Comparison of ENCODE assay signal across 12 cellular contexts in the genomic region with DNA sequence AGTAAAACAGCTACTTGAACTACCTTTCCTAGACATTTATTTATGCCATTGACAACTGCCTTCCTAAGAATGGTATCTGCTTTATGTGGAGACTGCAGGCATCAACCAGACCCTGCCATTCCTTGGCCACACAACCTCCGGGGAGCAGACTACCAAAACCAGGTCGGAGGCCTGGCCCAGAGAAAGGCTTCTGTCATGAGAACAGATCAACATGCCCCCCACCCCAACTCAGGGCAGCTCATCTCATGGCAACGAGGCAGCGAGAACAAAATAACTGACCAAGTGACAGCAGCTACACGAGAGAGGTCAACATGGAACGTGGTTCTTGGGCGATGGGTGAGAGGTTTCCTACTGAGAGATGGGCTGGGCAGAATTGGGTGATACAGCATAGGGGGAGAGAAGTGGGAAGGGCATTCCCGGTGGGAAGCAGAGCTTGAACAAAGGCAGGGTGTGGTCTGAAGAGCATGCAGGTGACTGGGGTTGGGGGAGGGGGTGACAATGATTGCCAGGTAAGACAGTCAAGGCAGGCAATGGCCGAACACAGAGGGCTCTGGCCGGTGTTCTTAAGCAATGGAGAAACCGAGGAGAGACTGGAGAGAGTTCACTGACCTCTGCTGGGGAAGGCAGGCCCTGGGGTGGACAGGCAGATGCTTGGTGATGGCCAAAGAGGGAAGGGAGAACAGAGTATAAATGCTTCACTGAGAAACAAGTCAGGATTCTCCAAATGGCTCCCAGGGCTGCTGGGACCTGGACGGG. TPM values are rescaled to one million over a fixed set of nuclear protein-coding genes. Genes with fewer than 3 reads are reported as not detected.
DNase-seq lines count a peak whose midpoint lies in the region; ATAC-seq and TF ChIP-seq lines count a peak whose summit lies in the region.
"Had no signal": no experiment of that assay in that cellular context is flagged by ENCODE, and none has a peak within 500 bp of the region (broad histone marks: within the 10 kb centered on the region; RNA-seq: fewer than 3 reads in every experiment).

No MANE protein-coding gene starts in this region.

- H3K27me3 Mint-ChIP-seq in CD4-positive, alpha-beta memory T cell: no peaks in the 10 kb centered on the region
- H3K27me3 Mint-ChIP-seq in activated B cell treated with CpG ODN at 0.5 μM for 24 hours (no peaks in the 10 kb centered on the region), neural crest cell (ENCODE audit: low read depth) (no peaks in the 10 kb centered on the region)

- peak overlapping the region in 5 of 7 donors; percentile 8 to 68 (median 58) for H3K27ac Mint-ChIP-seq in CD4-positive, alpha-beta memory T cell
- H3K27ac Mint-ChIP-seq in activated B cell treated with CpG ODN at 0.5 μM for 24 hours: peak overlapping the region; percentile 88
- peak overlapping the region; percentile 44 for H3K27ac Mint-ChIP-seq in neural crest cell (ENCODE audit: unreplicated experiment)

- H3K4me1 ChIP-seq in CD4-positive, alpha-beta memory T cell (ENCODE audit: insufficient read depth, low read length): peaks cover 38% of the 10 kb centered on the region

- POLR2A ChIA-PET in CD4-positive, alpha-beta memory T cell (lab: Charles Lee; ENCODE audit: partially characterized antibody): interaction anchor here (1.0 kb wide), 1 partner anchor 37 kb away, joined by 3 read pairs; a partner anchor contains a TSS
- POLR2A ChIA-PET in activated B cell treated with CpG ODN at 0.5 μM for 24 hours (lab: Charles Lee): no interaction called here

- ATAC-seq in activated B cell treated with CpG ODN at 0.5 μM for 24 hours (ENCODE audit: low read depth): no peak
- no peak for ATAC-seq in left cardiac atrium
- no peak for ATAC-seq in HG02759 (IDR thresholded peaks at IDR 0.05; ENCODE audit: unreplicated experiment)
- ATAC-seq: SK-N-SH treated with all-trans-retinoic acid at 6 μM for 48 hours had no signal

- peak overlapping the region in 1 of 8 donors; percentile 20 for H3K4me3 Mint-ChIP-seq in CD4-positive, alpha-beta memory T cell
- H3K4me3 Mint-ChIP-seq in activated B cell treated with CpG ODN at 0.5 μM for 24 hours (no peak overlapping the region), neural crest cell (no peak overlapping the region)

- no peak overlapping the region for H3K4me3 ChIP-seq in CD4-positive, alpha-beta memory T cell (ENCODE audit: low read length in 2 of 2)
- H3K4me3 ChIP-seq: BLaER1 treated with 17β-estradiol and CSF1 and Interleukin-3, amounts not matched to agents 10 nM and 100 nM had no signal

- in situ Hi-C loops in ACHN (cut with HindIII; ENCODE audit: low pct_ligation_motif_present, low pct_unique_long_range_greater_than_20kb, low sequenced_read_pairs): no loop called here

- peaks cover 0 to 2% (median 0%) of the 10 kb centered on the region in 8 donors for H3K9me3 Mint-ChIP-seq in CD4-positive, alpha-beta memory T cell
- H3K9me3 Mint-ChIP-seq in activated B cell treated with CpG ODN at 0.5 μM for 24 hours (no peaks in the 10 kb centered on the region), neural crest cell (no peaks in the 10 kb centered on the region)

- CTCF ChIA-PET in CD4-positive, alpha-beta memory T cell (lab: Charles Lee; ENCODE audit: partially characterized antibody): interaction anchor here (0.7 kb wide), 1 partner anchor 381 kb away, joined by 3 read pairs; no protein-coding TSS in a partner anchor
- CTCF ChIA-PET in activated B cell treated with CpG ODN at 0.5 μM for 24 hours (lab: Charles Lee): no interaction called here

- intact Hi-C loops in CD4-positive, alpha-beta memory T cell (cut with micrococcal nuclease): no loop called here
- intact Hi-C loops in activated B cell treated with CpG ODN at 0.5 μM for 24 hours (cut with micrococcal nuclease): no loop called here
- intact Hi-C loops in left cardiac atrium (cut with DNase I): no loop called here

- peaks cover 49 to 71% (median 61%) of the 10 kb centered on the region in 4 donors for H3K4me1 Mint-ChIP-seq in CD4-positive, alpha-beta memory T cell
- H3K4me1 Mint-ChIP-seq in activated B cell treated with CpG ODN at 0.5 μM for 24 hours (peaks cover 95% of the 10 kb centered on the region), neural crest cell (peaks cover 15% of the 10 kb centered on the region)

- no peaks in the 10 kb centered on the region for H3K27me3 ChIP-seq in CD4-positive, alpha-beta memory T cell (ENCODE audit: insufficient read depth, low read length)
- H3K27me3 ChIP-seq: BLaER1 treated with 17β-estradiol and CSF1 and Interleukin-3, amounts not matched to agents 10 nM and 100 nM had no signal

- H3K36me3 ChIP-seq in CD4-positive, alpha-beta memory T cell (ENCODE audit: insufficient read depth, low read length): peaks cover 29% of the 10 kb centered on the region

- H3K36me3 Mint-ChIP-seq in CD4-positive, alpha-beta memory T cell: peaks cover 21 to 46% of the 10 kb centered on the region in 2 donors
- H3K36me3 Mint-ChIP-seq in activated B cell treated with CpG ODN at 0.5 μM for 24 hours (ENCODE audit: low read depth) (peaks cover 75% of the 10 kb centered on the region), neural crest cell (ENCODE audit: low read depth) (peaks cover 8% of the 10 kb centered on the region)

- TF ChIP-seq CTCF in activated B cell treated with CpG ODN at 0.5 μM for 24 hours (IDR thresholded peaks at IDR 0.05): no peak
- no peak for TF ChIP-seq CTCF in neural crest cell (conservative IDR thresholded peaks at IDR 0.05)

- H3K9me3 ChIP-seq in CD4-positive, alpha-beta memory T cell (ENCODE audit: control insufficient read depth in 1 of 2, low read length in 2 of 2): no peaks in the 10 kb centered on the region

- H3K27ac ChIP-seq in CD4-positive, alpha-beta memory T cell (ENCODE audit: low read depth, low read length): no peak overlapping the region
- H3K27ac ChIP-seq: BLaER1 treated with 17β-estradiol and CSF1 and Interleukin-3, amounts not matched to agents 10 nM and 100 nM had no signal

- DNase-seq in CD4-positive, alpha-beta memory T cell: no peak
- DNase-seq in activated B cell treated with CpG ODN at 0.5 μM for 24 hours (no peak), left cardiac atrium (peak; percentile 16), neural crest cell (ENCODE audit: low read depth, low spot score) (no peak), ACHN (no peak), NCI-H2029 treated with DMSO at 0.1 percent for 48 hours (lab: John Stamatoyannopoulos, UW) (no peak)
- no peak for DNase-seq in activated effector memory CD4-positive, alpha-beta T cell treated with Interleukin-2 at 50 U/mL for 16 hours
- DNase-seq: H7, NCI-H510A had no signal

RNA-seq across cellular contexts. Expression of a gene that starts 33.9 kb away (rescaled TPM):
- 10 to 100 TPM; 59.3 to 59.4 TPM for total RNA-seq in CD4-positive, alpha-beta memory T cell
- 100 to 1,000 TPM in 1 of 2 donors, 10 to 100 TPM in 1; 86.5 to 102 TPM for polyA plus RNA-seq in CD4-positive, alpha-beta memory T cell
- total RNA-seq in activated B cell treated with CpG ODN at 0.5 μM for 24 hours (93.8 and 98.4 TPM in 2 replicates), left cardiac atrium (10 to 100 TPM; 24.2 to 38.4 TPM), neural crest cell (53.2 and 54.3 TPM in 2 replicates)

RNA-seq across cellular contexts. Expression of a gene that starts 36.8 kb away (rescaled TPM):
- total RNA-seq in CD4-positive, alpha-beta memory T cell: 100 to 1,000 TPM; 144 to 147 TPM
- polyA plus RNA-seq in CD4-positive, alpha-beta memory T cell: 10 to 100 TPM in 1 of 2 donors, 1 to 10 TPM in 1; 4.5 to 16.0 TPM
- 79.8 and 98.6 TPM in 2 replicates for total RNA-seq in activated B cell treated with CpG ODN at 0.5 μM for 24 hours
- total RNA-seq in left cardiac atrium: 10 to 100 TPM; 17.1 to 23.9 TPM
- 24.6 and 25.2 TPM in 2 replicates for total RNA-seq in neural crest cell
